1 cellular context compared by ENCODE assay signal in the genomic region with DNA sequence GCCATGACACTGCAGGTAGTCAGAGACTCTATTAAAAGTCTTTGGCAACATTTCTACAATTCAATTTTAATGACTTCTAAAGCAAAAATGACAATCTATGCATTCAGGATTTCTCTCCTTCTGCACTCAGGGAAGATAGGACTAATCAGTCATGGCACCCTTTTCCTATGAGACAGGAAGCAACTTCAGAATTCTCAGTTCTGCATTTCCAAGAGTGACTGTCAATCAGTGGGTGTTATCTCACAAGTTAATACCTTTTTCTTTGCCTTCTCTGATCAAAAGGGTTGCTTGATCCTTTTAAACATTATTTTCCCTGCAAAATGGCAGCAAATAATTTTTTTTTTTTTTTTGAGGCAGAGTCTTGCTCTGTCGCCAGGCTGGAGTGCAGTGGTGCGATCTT.
TF ChIP-seq lines count a peak whose summit lies in the region.

No MANE protein-coding gene starts in this region.

TF ChIP-seq in K562, 482 proteins besides CTCF, POLR2A, EP300 and RAD21:
- TF ChIP-seq, protein P1, sequence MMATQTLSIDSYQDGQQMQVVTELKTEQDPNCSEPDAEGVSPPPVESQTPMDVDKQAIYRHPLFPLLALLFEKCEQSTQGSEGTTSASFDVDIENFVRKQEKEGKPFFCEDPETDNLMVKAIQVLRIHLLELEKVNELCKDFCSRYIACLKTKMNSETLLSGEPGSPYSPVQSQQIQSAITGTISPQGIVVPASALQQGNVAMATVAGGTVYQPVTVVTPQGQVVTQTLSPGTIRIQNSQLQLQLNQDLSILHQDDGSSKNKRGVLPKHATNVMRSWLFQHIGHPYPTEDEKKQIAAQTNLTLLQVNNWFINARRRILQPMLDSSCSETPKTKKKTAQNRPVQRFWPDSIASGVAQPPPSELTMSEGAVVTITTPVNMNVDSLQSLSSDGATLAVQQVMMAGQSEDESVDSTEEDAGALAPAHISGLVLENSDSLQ (IDR thresholded peaks at IDR 0.05) = peak; percentile 80
- TF ChIP-seq, protein P2, sequence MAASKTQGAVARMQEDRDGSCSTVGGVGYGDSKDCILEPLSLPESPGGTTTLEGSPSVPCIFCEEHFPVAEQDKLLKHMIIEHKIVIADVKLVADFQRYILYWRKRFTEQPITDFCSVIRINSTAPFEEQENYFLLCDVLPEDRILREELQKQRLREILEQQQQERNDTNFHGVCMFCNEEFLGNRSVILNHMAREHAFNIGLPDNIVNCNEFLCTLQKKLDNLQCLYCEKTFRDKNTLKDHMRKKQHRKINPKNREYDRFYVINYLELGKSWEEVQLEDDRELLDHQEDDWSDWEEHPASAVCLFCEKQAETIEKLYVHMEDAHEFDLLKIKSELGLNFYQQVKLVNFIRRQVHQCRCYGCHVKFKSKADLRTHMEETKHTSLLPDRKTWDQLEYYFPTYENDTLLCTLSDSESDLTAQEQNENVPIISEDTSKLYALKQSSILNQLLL (CRISPR knock-in tag; IDR thresholded peaks at IDR 0.05; ENCODE audit: borderline replicate concordance) = no peak
